ENCODE assay signal across 8 cellular contexts in genomic region chr17:46772013-46772878, GRCh38. TPM values are rescaled to one million over a fixed set of nuclear protein-coding genes. Genes with fewer than 3 reads are reported as not detected.
DNase-seq lines count a peak whose midpoint lies in the region; ATAC-seq and TF ChIP-seq lines count a peak whose summit lies in the region.

No MANE protein-coding gene starts in this region.

- no peaks in the 10 kb centered on the region for H3K9me3 ChIP-seq in DOHH2 (ENCODE audit: control insufficient read depth, insufficient read depth, low read length)
- H3K9me3 ChIP-seq in parathyroid adenoma (ENCODE audit: control insufficient read depth, low read length): no peaks in the 10 kb centered on the region

- H3K4me1 Mint-ChIP-seq in activated CD4-positive, alpha-beta memory T cell treated with anti-CD3 and anti-CD28 coated beads, Interleukin-2, amount 10 ng/mL, durations not matched to agents 7 days and 5 days: peaks cover 18% of the 10 kb centered on the region

- H3F3A ChIP-seq in DOHH2 (ENCODE audit: control insufficient read depth, insufficient read depth): no peaks in the 10 kb centered on the region

- H3K36me3 ChIP-seq in DOHH2 (ENCODE audit: control insufficient read depth, low read length) (no peaks in the 10 kb centered on the region), parathyroid adenoma (ENCODE audit: control insufficient read depth, insufficient read depth, low read length) (no peaks in the 10 kb centered on the region)

- TF ChIP-seq CTCF in DOHH2 (IDR thresholded peaks at IDR 0.05; ENCODE audit: low read depth, low read length, poor library complexity, severe bottlenecking) (no peak), foreskin keratinocyte (conservative IDR thresholded peaks at IDR 0.05) (no peak), parathyroid adenoma (IDR thresholded peaks at IDR 0.05) (no peak)

- no peaks in the 10 kb centered on the region for H3K9me2 ChIP-seq in DOHH2 (replicated peaks; ENCODE audit: control insufficient read depth, low read length)

- DNase-seq in HuH-7.5 (ENCODE audit: low spot score) (peak; percentile 63), foreskin keratinocyte (no peak), occipital lobe (lab: John Stamatoyannopoulos, UW) (no peak), OCI-M2 (lab: John Stamatoyannopoulos, UW; ENCODE audit: unreplicated experiment) (no peak)
- no peak for DNase-seq in activated CD4-positive, alpha-beta memory T cell treated with anti-CD3 and anti-CD28 coated beads, Interleukin-2, amount 10 ng/mL, durations not matched to agents 7 days and 5 days

- POLR2A ChIA-PET in activated CD4-positive, alpha-beta memory T cell treated with anti-CD3 and anti-CD28 coated beads, Interleukin-2, amount 10 ng/mL, durations not matched to agents 7 days and 5 days (lab: Charles Lee): no interaction called here

- no peak overlapping the region for H3K27ac ChIP-seq in DOHH2 (ENCODE audit: low read depth, low read length)
- no peak overlapping the region for H3K27ac ChIP-seq in foreskin keratinocyte
- H3K27ac ChIP-seq in parathyroid adenoma: no peak overlapping the region

- no peaks in the 10 kb centered on the region for H3K79me2 ChIP-seq in DOHH2 (ENCODE audit: control insufficient read depth, low read length)
- H3K79me2 ChIP-seq in parathyroid adenoma: no peaks in the 10 kb centered on the region

- H3K27me3 Mint-ChIP-seq in activated CD4-positive, alpha-beta memory T cell treated with anti-CD3 and anti-CD28 coated beads, Interleukin-2, amount 10 ng/mL, durations not matched to agents 7 days and 5 days: peaks cover 40% of the 10 kb centered on the region

- peak overlapping the region; percentile 71 for H3K4me3 ChIP-seq in DOHH2 (ENCODE audit: low read length)
- peak overlapping the region; percentile 62 for H3K4me3 ChIP-seq in parathyroid adenoma (ENCODE audit: low read depth, low read length)

- ATAC-seq in foreskin keratinocyte: peak; percentile 6
- no peak for ATAC-seq in GM18873 (IDR thresholded peaks at IDR 0.05; ENCODE audit: low FRiP score, unreplicated experiment)

- H3K27me3 ChIP-seq in DOHH2 (ENCODE audit: control insufficient read depth, low read length): peaks cover 45% of the 10 kb centered on the region
- H3K27me3 ChIP-seq in foreskin keratinocyte: no peaks in the 10 kb centered on the region
- H3K27me3 ChIP-seq in parathyroid adenoma (ENCODE audit: control insufficient read depth, insufficient read depth, low read length): no peaks in the 10 kb centered on the region

- no peak overlapping the region for H3K9ac ChIP-seq in parathyroid adenoma

- H3K4me1 ChIP-seq in DOHH2 (ENCODE audit: control insufficient read depth, low read length): peaks cover 17% of the 10 kb centered on the region
- peaks cover 3% of the 10 kb centered on the region for H3K4me1 ChIP-seq in foreskin keratinocyte
- H3K4me1 ChIP-seq in parathyroid adenoma: peaks cover 4% of the 10 kb centered on the region

- H3K9me3 Mint-ChIP-seq in activated CD4-positive, alpha-beta memory T cell treated with anti-CD3 and anti-CD28 coated beads, Interleukin-2, amount 10 ng/mL, durations not matched to agents 7 days and 5 days: no peaks in the 10 kb centered on the region

- H3K4me3 Mint-ChIP-seq in activated CD4-positive, alpha-beta memory T cell treated with anti-CD3 and anti-CD28 coated beads, Interleukin-2, amount 10 ng/mL, durations not matched to agents 7 days and 5 days: peak overlapping the region; percentile 66

- H4K20me1 ChIP-seq in DOHH2 (ENCODE audit: control insufficient read depth, insufficient read depth, low read depth, low read length): no peaks in the 10 kb centered on the region

- H3K27ac Mint-ChIP-seq in activated CD4-positive, alpha-beta memory T cell treated with anti-CD3 and anti-CD28 coated beads, Interleukin-2, amount 10 ng/mL, durations not matched to agents 7 days and 5 days: no peak overlapping the region

- H3K4me2 ChIP-seq in DOHH2 (ENCODE audit: low read length): peak overlapping the region; percentile 83
- peak overlapping the region; percentile 96 for H3K4me2 ChIP-seq in parathyroid adenoma (ENCODE audit: low read length)

- H2AFZ ChIP-seq in parathyroid adenoma: peak overlapping the region; percentile 93

- CTCF ChIA-PET in activated CD4-positive, alpha-beta memory T cell treated with anti-CD3 and anti-CD28 coated beads, Interleukin-2, amount 10 ng/mL, durations not matched to agents 7 days and 5 days (lab: Charles Lee): no interaction called here

- no peaks in the 10 kb centered on the region for H3K36me3 Mint-ChIP-seq in activated CD4-positive, alpha-beta memory T cell treated with anti-CD3 and anti-CD28 coated beads, Interleukin-2, amount 10 ng/mL, durations not matched to agents 7 days and 5 days (ENCODE audit: low read depth)

RNA-seq across cellular contexts. Expression of gene WNT3, which starts 46.2 kb away (rescaled TPM):
- total RNA-seq in activated CD4-positive, alpha-beta memory T cell treated with anti-CD3 and anti-CD28 coated beads, Interleukin-2, amount 10 ng/mL, durations not matched to agents 7 days and 5 days: not detected
- total RNA-seq in foreskin keratinocyte (1.2 and 1.3 TPM in 2 replicates), occipital lobe (5.1 TPM)
- 0.87 and 0.99 TPM in 2 replicates for polyA plus RNA-seq in foreskin keratinocyte
